Comparison of ENCODE assay signal across 9 cellular contexts in genomic region chr11:76783901-76784813, GRCh38. TPM values are rescaled to one million over a fixed set of nuclear protein-coding genes. Genes with fewer than 3 reads are reported as not detected.
DNase-seq lines count a peak whose midpoint lies in the region; ATAC-seq and TF ChIP-seq lines count a peak whose summit lies in the region.
"Had no signal": no experiment of that assay in that cellular context is flagged by ENCODE, and none has a peak within 500 bp of the region (broad histone marks: within the 10 kb centered on the region; RNA-seq: fewer than 3 reads in every experiment).

No MANE protein-coding gene starts in this region.

- no peaks in the 10 kb centered on the region for H3K9me3 Mint-ChIP-seq in activated T-helper 17 cell treated with anti-CD3 and anti-CD28 coated beads, Interleukin-2, amount 50 U/mL, for 72 hours

- H3K36me3 Mint-ChIP-seq in activated T-helper 17 cell treated with anti-CD3 and anti-CD28 coated beads, Interleukin-2, amount 50 U/mL, for 72 hours (ENCODE audit: low read depth): peaks cover 25% of the 10 kb centered on the region

- H3K27ac ChIP-seq in heart right ventricle: peak overlapping the region; percentile 75 to 97 (median 90)
- H3K27ac ChIP-seq: neutrophil had no signal

- no peaks in the 10 kb centered on the region for H3K9me3 ChIP-seq in heart right ventricle
- H3K9me3 ChIP-seq: neutrophil had no signal

- H3K27me3 ChIP-seq in heart right ventricle: peaks cover 0 to 50% (median 0%) of the 10 kb centered on the region in 7 donors

- peak overlapping the region; percentile 70 for H3K27ac Mint-ChIP-seq in activated T-helper 17 cell treated with anti-CD3 and anti-CD28 coated beads, Interleukin-2, amount 50 U/mL, for 72 hours

- 2% methylated on average over 64 of the region's 64 CpGs for WGBS in heart right ventricle, 2 donors

- peak overlapping the region; percentile 95 for H3K4me3 Mint-ChIP-seq in activated T-helper 17 cell treated with anti-CD3 and anti-CD28 coated beads, Interleukin-2, amount 50 U/mL, for 72 hours

- peak overlapping the region; percentile 58 for H3K4me3 ChIP-seq in AG09309 (ENCODE audit: control insufficient read depth, low read depth, low read length)
- H3K4me3 ChIP-seq in heart right ventricle: peak overlapping the region; percentile 73 to 96 (median 88)

- peaks cover 6 to 88% (median 54%) of the 10 kb centered on the region in 9 donors for H3K4me1 ChIP-seq in heart right ventricle

- H3K4me1 Mint-ChIP-seq in activated T-helper 17 cell treated with anti-CD3 and anti-CD28 coated beads, Interleukin-2, amount 50 U/mL, for 72 hours: peaks cover 17% of the 10 kb centered on the region

- H3K36me3 ChIP-seq in heart right ventricle: no peaks in the 10 kb centered on the region
- H3K36me3 ChIP-seq: neutrophil had no signal

- intact Hi-C loops in heart right ventricle (cut with DNase I): no loop called here

- no peak for DNase-seq in AG09309 (ENCODE audit: low read depth)
- DNase-seq in HS-27A (ENCODE audit: low read depth): peak; percentile 30
- peak; percentile 46 to 61 for DNase-seq in heart right ventricle
- peak; percentile 85 for DNase-seq in retina
- no peak for DNase-seq in stimulated activated CD4-positive, alpha-beta T cell treated with anti-CD3 and anti-CD28 coated beads, Interleukin-2, amount 100 ng/mL, for 24 hours

- peaks cover 37% of the 10 kb centered on the region for H3K27me3 Mint-ChIP-seq in activated T-helper 17 cell treated with anti-CD3 and anti-CD28 coated beads, Interleukin-2, amount 50 U/mL, for 72 hours

- TF ChIP-seq CTCF in AG09309 (IDR thresholded peaks at IDR 0.05; ENCODE audit: control insufficient read depth, insufficient read depth, low read depth, low read length, missing control alignments) (no peak), heart right ventricle (IDR thresholded peaks at IDR 0.05) (no peak)

- no peak for ATAC-seq in activated T-helper 17 cell treated with anti-CD3 and anti-CD28 coated beads, Interleukin-2, amount 50 U/mL, for 72 hours (replicated peaks)
- ATAC-seq in heart right ventricle: peak; percentile 13 to 56 (median 40)
- no peak for ATAC-seq in GM18861 (IDR thresholded peaks at IDR 0.05; ENCODE audit: unreplicated experiment)
- ATAC-seq in GM21825 (IDR thresholded peaks at IDR 0.05; ENCODE audit: unreplicated experiment): no peak

RNA-seq across cellular contexts. Expression of gene TSKU, which starts 1.0 kb away (rescaled TPM):
- total RNA-seq in activated T-helper 17 cell treated with anti-CD3 and anti-CD28 coated beads, Interleukin-2, amount 50 U/mL, for 72 hours: 10 to 100 TPM in 1 of 2 donors, 1 to 10 TPM in 1; 3.2 to 45.6 TPM
- total RNA-seq in heart right ventricle: 10 to 100 TPM in 4 of 10 donors, 1 to 10 TPM in 6; 3.0 to 21.9 (median 6.6) TPM
- polyA plus RNA-seq in heart right ventricle: 10 to 100 TPM in 1 of 2 donors, 1 to 10 TPM in 1; 6.6 to 13.7 TPM

Comparison
In these comparisons a context has a peak if more than half of its experiments do, and no peak if none do; other contexts are left out.
1. DNase-seq: peak in HS-27A (single experiment), heart right ventricle (2 of 2) and retina (single experiment); none in AG09309 (single experiment) and stimulated activated CD4-positive, alpha-beta T cell treated with anti-CD3 and anti-CD28 coated beads, Interleukin-2, amount 100 ng/mL, for 24 hours (0 of 2).
2. ATAC-seq: peak in heart right ventricle (8 of 8); none in activated T-helper 17 cell treated with anti-CD3 and anti-CD28 coated beads, Interleukin-2, amount 50 U/mL, for 72 hours (single experiment), GM18861 (single experiment) and GM21825 (single experiment).